19 cellular contexts compared by ENCODE assay signal in the genomic region with DNA sequence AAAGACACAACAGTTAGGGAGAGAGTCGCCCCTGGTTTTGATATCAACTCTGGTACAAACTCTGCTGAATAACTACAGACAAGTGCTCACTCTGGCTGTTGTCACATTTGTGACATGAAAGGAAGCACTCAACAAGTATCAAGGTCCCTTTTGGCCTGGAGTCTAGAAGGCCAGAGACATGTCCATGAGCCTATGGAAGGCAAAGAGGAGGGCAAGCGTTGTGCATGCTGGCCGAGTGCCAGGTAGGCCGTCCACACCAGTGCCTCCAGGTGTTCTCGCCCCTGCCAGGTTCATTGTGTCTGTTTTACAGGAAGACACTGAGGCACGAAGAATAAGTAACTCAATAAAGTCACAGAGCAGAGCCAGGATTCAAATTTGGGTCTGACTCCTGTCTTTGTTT. TPM values are rescaled to one million over a fixed set of nuclear protein-coding genes. Genes with fewer than 3 reads are reported as not detected.
DNase-seq lines count a peak whose midpoint lies in the region; ATAC-seq and TF ChIP-seq lines count a peak whose summit lies in the region.
"Had no signal": no experiment of that assay in that cellular context is flagged by ENCODE, and none has a peak within 500 bp of the region (broad histone marks: within the 10 kb centered on the region; RNA-seq: fewer than 3 reads in every experiment).

No MANE protein-coding gene starts in this region.

- no peak overlapping the region for H3K4me3 Mint-ChIP-seq in T-helper 17 cell
- peak overlapping the region in 2 of 5 donors; percentile 41 to 76 for H3K4me3 Mint-ChIP-seq in immature natural killer cell
- H3K4me3 Mint-ChIP-seq in WTC11: no peak overlapping the region

- H3K9me3 ChIP-seq in T-helper 17 cell (ENCODE audit: control insufficient read depth, low read length, poor library complexity, severe bottlenecking): no peaks in the 10 kb centered on the region
- H3K9me3 ChIP-seq: SJCRH30 had no signal

- ATAC-seq in T-helper 17 cell: no peak
- ATAC-seq in WTC11: no peak
- ATAC-seq: HCT116 had no signal

- H3K27ac Mint-ChIP-seq in T-helper 17 cell (peak overlapping the region; percentile 32), immature natural killer cell (peak overlapping the region in 5 of 6 donors; percentile 19 to 98 (median 71)), WTC11 (no peak overlapping the region)

- CTCF ChIA-PET in WTC11 (lab: Charles Lee): no interaction called here

- POLR2A ChIA-PET in WTC11 (lab: Charles Lee): no interaction called here

- peaks cover 15% of the 10 kb centered on the region for H3K36me3 Mint-ChIP-seq in T-helper 17 cell (ENCODE audit: low read depth)
- H3K36me3 Mint-ChIP-seq in immature natural killer cell: peaks cover 31 to 75% (median 43%) of the 10 kb centered on the region in 3 donors
- peaks cover 85% of the 10 kb centered on the region for H3K36me3 Mint-ChIP-seq in WTC11

- H3K27me3 Mint-ChIP-seq in T-helper 17 cell (no peaks in the 10 kb centered on the region), immature natural killer cell (ENCODE audit: low read depth in 3 of 3) (peaks cover 2 to 21% (median 8%) of the 10 kb centered on the region in 3 donors), WTC11 (ENCODE audit: low read depth) (no peaks in the 10 kb centered on the region)

- H3K9me3 Mint-ChIP-seq in immature natural killer cell: no peaks in the 10 kb centered on the region
- no peaks in the 10 kb centered on the region for H3K9me3 Mint-ChIP-seq in WTC11

- no peak for TF ChIP-seq CTCF in WTC11 (IDR thresholded peaks at IDR 0.05)

- DNase-seq in NCI-H1105 treated with DMSO at 0.1 percent for 48 hours (lab: John Stamatoyannopoulos, UW) (peak; percentile 22), NCI-H1105 (lab: John Stamatoyannopoulos, UW) (no peak), COLO668 (lab: John Stamatoyannopoulos, UW; ENCODE audit: unreplicated experiment) (peak; percentile 38), T-helper 17 cell (no peak), immature natural killer cell (no peak), Ammon's horn (ENCODE audit: low spot score) (no peak), WTC11 (ENCODE audit: low spot score) (no peak), SHP77 treated with DMSO at 0.1 percent for 48 hours (lab: John Stamatoyannopoulos, UW) (no peak)
- DNase-seq: DMS153, DND-41, Karpas-422, NCI-H1092 treated with DMSO at 0.1 percent for 48 hours, NCI-H146, NCI-H1930, NCI-H2107, NCI-H446 treated with DMSO at 0.1 percent for 48 hours, SJCRH30 had no signal

- peaks cover 3% of the 10 kb centered on the region for H3K4me1 Mint-ChIP-seq in T-helper 17 cell
- peaks cover 60 to 61% of the 10 kb centered on the region in 2 donors for H3K4me1 Mint-ChIP-seq in immature natural killer cell
- no peaks in the 10 kb centered on the region for H3K4me1 Mint-ChIP-seq in WTC11

TF ChIP-seq in WTC11, 78 proteins besides CTCF, POLR2A, EP300 and RAD21:
- TF ChIP-seq, protein P1, sequence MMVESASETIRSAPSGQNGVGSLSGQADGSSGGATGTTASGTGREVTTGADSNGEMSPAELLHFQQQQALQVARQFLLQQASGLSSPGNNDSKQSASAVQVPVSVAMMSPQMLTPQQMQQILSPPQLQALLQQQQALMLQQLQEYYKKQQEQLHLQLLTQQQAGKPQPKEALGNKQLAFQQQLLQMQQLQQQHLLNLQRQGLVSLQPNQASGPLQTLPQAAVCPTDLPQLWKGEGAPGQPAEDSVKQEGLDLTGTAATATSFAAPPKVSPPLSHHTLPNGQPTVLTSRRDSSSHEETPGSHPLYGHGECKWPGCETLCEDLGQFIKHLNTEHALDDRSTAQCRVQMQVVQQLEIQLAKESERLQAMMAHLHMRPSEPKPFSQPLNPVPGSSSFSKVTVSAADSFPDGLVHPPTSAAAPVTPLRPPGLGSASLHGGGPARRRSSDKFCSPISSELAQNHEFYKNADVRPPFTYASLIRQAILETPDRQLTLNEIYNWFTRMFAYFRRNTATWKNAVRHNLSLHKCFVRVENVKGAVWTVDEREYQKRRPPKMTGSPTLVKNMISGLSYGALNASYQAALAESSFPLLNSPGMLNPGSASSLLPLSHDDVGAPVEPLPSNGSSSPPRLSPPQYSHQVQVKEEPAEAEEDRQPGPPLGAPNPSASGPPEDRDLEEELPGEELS (CRISPR knock-in tag; IDR thresholded peaks at IDR 0.05): no peak
- TF ChIP-seq, protein P2, sequence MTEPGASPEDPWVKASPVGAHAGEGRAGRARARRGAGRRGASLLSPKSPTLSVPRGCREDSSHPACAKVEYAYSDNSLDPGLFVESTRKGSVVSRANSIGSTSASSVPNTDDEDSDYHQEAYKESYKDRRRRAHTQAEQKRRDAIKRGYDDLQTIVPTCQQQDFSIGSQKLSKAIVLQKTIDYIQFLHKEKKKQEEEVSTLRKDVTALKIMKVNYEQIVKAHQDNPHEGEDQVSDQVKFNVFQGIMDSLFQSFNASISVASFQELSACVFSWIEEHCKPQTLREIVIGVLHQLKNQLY (CRISPR knock-in tag; IDR thresholded peaks at IDR 0.05): no peak
- TF ChIP-seq, protein P3, sequence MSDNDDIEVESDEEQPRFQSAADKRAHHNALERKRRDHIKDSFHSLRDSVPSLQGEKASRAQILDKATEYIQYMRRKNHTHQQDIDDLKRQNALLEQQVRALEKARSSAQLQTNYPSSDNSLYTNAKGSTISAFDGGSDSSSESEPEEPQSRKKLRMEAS (CRISPR knock-in tag; IDR thresholded peaks at IDR 0.05): no peak
- TF ChIP-seq SP1 (CRISPR knock-in tag; conservative IDR thresholded peaks at IDR 0.05): no peak
- TF ChIP-seq, protein P4, sequence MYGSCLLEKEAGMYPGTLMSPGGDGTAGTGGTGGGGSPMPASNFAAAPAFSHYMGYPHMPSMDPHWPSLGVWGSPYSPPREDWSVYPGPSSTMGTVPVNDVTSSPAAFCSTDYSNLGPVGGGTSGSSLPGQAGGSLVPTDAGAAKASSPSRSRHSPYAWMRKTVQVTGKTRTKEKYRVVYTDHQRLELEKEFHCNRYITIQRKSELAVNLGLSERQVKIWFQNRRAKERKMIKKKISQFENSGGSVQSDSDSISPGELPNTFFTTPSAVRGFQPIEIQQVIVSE (CRISPR knock-in tag; IDR thresholded peaks at IDR 0.05; ENCODE audit: borderline replicate concordance): no peak
- no peak for TF ChIP-seq ZBTB21 (CRISPR knock-in tag; IDR thresholded peaks at IDR 0.05; ENCODE audit: borderline replicate concordance)
- no peak for TF ChIP-seq NFYB (CRISPR knock-in tag; conservative IDR thresholded peaks at IDR 0.05; ENCODE audit: low read depth)
- no peak for TF ChIP-seq NFATC4 (CRISPR knock-in tag; IDR thresholded peaks at IDR 0.05)
- TF ChIP-seq ZNF121 (CRISPR knock-in tag; IDR thresholded peaks at IDR 0.05): no peak
- TF ChIP-seq ZNF232 (CRISPR knock-in tag; IDR thresholded peaks at IDR 0.05): no peak
- TF ChIP-seq ZNF263 (CRISPR knock-in tag; IDR thresholded peaks at IDR 0.05; ENCODE audit: low read depth): no peak
- no peak for TF ChIP-seq TP53 (CRISPR knock-in tag; IDR thresholded peaks at IDR 0.05)
- TF ChIP-seq, protein P5, sequence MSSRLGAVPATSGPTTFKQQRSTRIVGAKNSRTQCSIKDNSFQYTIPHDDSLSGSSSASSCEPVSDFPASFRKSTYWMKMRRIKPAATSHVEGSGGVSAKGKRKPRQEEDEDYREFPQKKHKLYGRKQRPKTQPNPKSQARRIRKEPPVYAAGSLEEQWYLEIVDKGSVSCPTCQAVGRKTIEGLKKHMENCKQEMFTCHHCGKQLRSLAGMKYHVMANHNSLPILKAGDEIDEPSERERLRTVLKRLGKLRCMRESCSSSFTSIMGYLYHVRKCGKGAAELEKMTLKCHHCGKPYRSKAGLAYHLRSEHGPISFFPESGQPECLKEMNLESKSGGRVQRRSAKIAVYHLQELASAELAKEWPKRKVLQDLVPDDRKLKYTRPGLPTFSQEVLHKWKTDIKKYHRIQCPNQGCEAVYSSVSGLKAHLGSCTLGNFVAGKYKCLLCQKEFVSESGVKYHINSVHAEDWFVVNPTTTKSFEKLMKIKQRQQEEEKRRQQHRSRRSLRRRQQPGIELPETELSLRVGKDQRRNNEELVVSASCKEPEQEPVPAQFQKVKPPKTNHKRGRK (CRISPR knock-in tag; IDR thresholded peaks at IDR 0.05; ENCODE audit: borderline replicate concordance): no peak
- TF ChIP-seq JAZF1 (CRISPR knock-in tag; IDR thresholded peaks at IDR 0.05): no peak
- TF ChIP-seq PRRX2 (CRISPR knock-in tag; IDR thresholded peaks at IDR 0.05): no peak
- TF ChIP-seq ZNF138 (CRISPR knock-in tag; conservative IDR thresholded peaks at IDR 0.05): no peak
- TF ChIP-seq ZNF219 (CRISPR knock-in tag; IDR thresholded peaks at IDR 0.05; ENCODE audit: borderline replicate concordance): no peak
- TF ChIP-seq EMX1 (CRISPR knock-in tag; IDR thresholded peaks at IDR 0.05): no peak

RNA-seq across cellular contexts. Expression of a gene that starts 21.1 kb away (rescaled TPM):
- total RNA-seq in T-helper 17 cell: 100 to 1,000 TPM; 114 to 123 TPM
- 10 to 100 TPM; 59.2 to 82.8 (median 59.3) TPM for polyA plus RNA-seq in immature natural killer cell
- 26.4 to 32.7 TPM (median 26.7 TPM) in 3 replicates for total RNA-seq in WTC11 (2021)

RNA-seq across cellular contexts. Expression of a gene that starts 23.6 kb away (rescaled TPM):
- total RNA-seq in T-helper 17 cell (not detected), WTC11 (2021) (4.5 to 6.3 TPM (median 6.0 TPM) in 3 replicates)
- 1 to 10 TPM; 4.6 to 6.2 (median 5.7) TPM for polyA plus RNA-seq in immature natural killer cell

RNA-seq across cellular contexts. Expression of a gene that starts 43.9 kb away (rescaled TPM):
- not detected for total RNA-seq in T-helper 17 cell
- polyA plus RNA-seq in immature natural killer cell: not detected
- total RNA-seq in WTC11 (2021): 0.07 TPM in 1 of 3 replicates, not detected in the others
- total RNA-seq: H4 had no signal

RNA-seq across cellular contexts. Expression of a gene that starts 57.5 kb away (rescaled TPM):
- total RNA-seq in T-helper 17 cell: 1 to 10 TPM in 1 of 2 donors, under 1 TPM in 1; 0.47 to 1.3 TPM
- polyA plus RNA-seq in immature natural killer cell: 10 to 100 TPM; 27.3 to 36.5 (median 34.5) TPM
- 52.1 to 63.9 TPM (median 63.4 TPM) in 3 replicates for total RNA-seq in WTC11 (2021)

Comparison
In these comparisons a context has a peak if more than half of its experiments do, and no peak if none do; other contexts are left out.
1. DNase-seq: peak in NCI-H1105 treated with DMSO at 0.1 percent for 48 hours (single experiment) and COLO668 (single experiment); none in NCI-H1105 (single experiment), T-helper 17 cell (0 of 3), immature natural killer cell (0 of 3), Ammon's horn (single experiment), WTC11 (single experiment) and SHP77 treated with DMSO at 0.1 percent for 48 hours (single experiment).